ENCODE assay signal across 17 cellular contexts in the genomic region with DNA sequence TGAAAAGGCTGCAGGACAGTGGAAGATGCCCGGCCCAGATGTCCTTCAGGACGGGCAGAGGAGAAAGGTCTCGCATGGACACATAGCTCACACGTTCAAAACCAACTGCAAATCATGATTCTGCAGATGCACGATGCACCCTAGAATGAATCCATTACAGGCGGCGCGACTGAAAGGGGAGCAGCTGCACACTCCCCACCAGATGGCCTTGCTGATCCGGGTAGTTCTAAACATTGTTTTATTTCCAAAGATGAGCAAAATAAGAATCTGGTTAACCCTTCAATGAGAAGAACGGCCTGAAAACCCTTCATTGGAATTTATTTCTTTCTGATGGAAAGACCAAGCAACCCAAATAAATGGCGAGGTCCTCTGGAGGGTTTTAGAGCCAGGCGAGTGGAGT. TPM values are rescaled to one million over a fixed set of nuclear protein-coding genes. Genes with fewer than 3 reads are reported as not detected.
DNase-seq lines count a peak whose midpoint lies in the region; ATAC-seq and TF ChIP-seq lines count a peak whose summit lies in the region.
"Had no signal": no experiment of that assay in that cellular context is flagged by ENCODE, and none has a peak within 500 bp of the region (broad histone marks: within the 10 kb centered on the region; RNA-seq: fewer than 3 reads in every experiment).

No MANE protein-coding gene starts in this region.

- H3K27ac Mint-ChIP-seq in chondrocyte (ENCODE audit: unreplicated experiment) (no peak overlapping the region), neural progenitor cell (peak overlapping the region; percentile 92)
- H3K27ac Mint-ChIP-seq: CD4-positive, alpha-beta memory T cell; HFFc6 had no signal

- H3K27ac ChIP-seq in neural progenitor cell (no peak overlapping the region), GM23248 (no peak overlapping the region)
- H3K27ac ChIP-seq: C4-2B, HL-60 had no signal

- H3K9me3 ChIP-seq in neural progenitor cell (ENCODE audit: low read depth) (no peaks in the 10 kb centered on the region), GM23248 (ENCODE audit: low read depth) (no peaks in the 10 kb centered on the region)

- H3K9me2 ChIP-seq in GM23248 (ENCODE audit: insufficient read depth), result no peaks in the 10 kb centered on the region

- H3K4me2 ChIP-seq in neural progenitor cell (no peak overlapping the region), GM23248 (ENCODE audit: unreplicated experiment) (no peak overlapping the region)

- H4K20me1 ChIP-seq in neural progenitor cell (ENCODE audit: low read depth) (no peaks in the 10 kb centered on the region), GM23248 (ENCODE audit: insufficient read depth) (no peaks in the 10 kb centered on the region)

- no peaks in the 10 kb centered on the region for H3K27me3 Mint-ChIP-seq in chondrocyte (ENCODE audit: low read depth)
- H3K27me3 Mint-ChIP-seq in neural progenitor cell (ENCODE audit: insufficient read depth, low read depth), result peaks cover 5% of the 10 kb centered on the region

- H3K4me3 Mint-ChIP-seq in chondrocyte (ENCODE audit: unreplicated experiment), result no peak overlapping the region
- H3K4me3 Mint-ChIP-seq in neural progenitor cell, result no peak overlapping the region
- H3K4me3 Mint-ChIP-seq: CD4-positive, alpha-beta memory T cell; HFFc6 had no signal

- H3K9me3 Mint-ChIP-seq in chondrocyte (ENCODE audit: low read depth) (no peaks in the 10 kb centered on the region), neural progenitor cell (peaks cover 3% of the 10 kb centered on the region)
- H3K9me3 Mint-ChIP-seq: CD4-positive, alpha-beta memory T cell; HFFc6 had no signal

- H3K4me1 Mint-ChIP-seq in chondrocyte (ENCODE audit: low read depth), result peaks cover 25% of the 10 kb centered on the region
- H3K4me1 Mint-ChIP-seq in neural progenitor cell, result peaks cover 26% of the 10 kb centered on the region

- DNase-seq in Ammon's horn (ENCODE audit: low spot score) (peak; percentile 68), NCI-H2171 (lab: John Stamatoyannopoulos, UW) (peak; percentile 30), chondrocyte (ENCODE audit: low spot score) (peak; percentile 15), neural progenitor cell (ENCODE audit: low spot score) (no peak), SKM-1 (lab: John Stamatoyannopoulos, UW; ENCODE audit: unreplicated experiment) (no peak), GM23248 (no peak)
- no peak for DNase-seq in activated T-cell treated with anti-CD3 and anti-CD28 coated beads, Interleukin-2, amount 50 U/mL, for 1 hour
- DNase-seq: ACHN; BE2C; CD4-positive, alpha-beta memory T cell; DND-41; GDM1; HCEC 1CT; HFFc6 had no signal

- H3K9ac ChIP-seq in neural progenitor cell (no peak overlapping the region), GM23248 (no peak overlapping the region)

- TF ChIP-seq CTCF in chondrocyte (IDR thresholded peaks at IDR 0.05), result no peak
- TF ChIP-seq CTCF in neural progenitor cell (IDR thresholded peaks at IDR 0.05), result no peak

- H3K36me3 Mint-ChIP-seq in chondrocyte (ENCODE audit: low read depth) (peaks cover 2% of the 10 kb centered on the region), neural progenitor cell (peaks cover 2% of the 10 kb centered on the region)
- H3K36me3 Mint-ChIP-seq: CD4-positive, alpha-beta memory T cell had no signal

- H2AFZ ChIP-seq in neural progenitor cell (replicated peaks) (no peak overlapping the region), GM23248 (no peak overlapping the region)

- no peak overlapping the region for H3K4me3 ChIP-seq in neural progenitor cell
- H3K4me3 ChIP-seq in GM23248, result no peak overlapping the region

- WGBS in GM23248 (ENCODE audit: low coverage in 1 of 2, low lambda C conversion rate in 2 of 2, missing lambda C conversion rate in 2 of 2), 2 experiments, result 14 to 21% methylated on average over 12 of the region's 12 CpGs

- H3K27me3 ChIP-seq in neural progenitor cell, result no peaks in the 10 kb centered on the region
- peaks cover 24% of the 10 kb centered on the region for H3K27me3 ChIP-seq in GM23248 (replicated peaks; ENCODE audit: insufficient read depth)
- H3K27me3 ChIP-seq: BE2C had no signal

- H3F3A ChIP-seq in neural progenitor cell (ENCODE audit: low read depth) (no peaks in the 10 kb centered on the region), GM23248 (ENCODE audit: insufficient read depth) (no peaks in the 10 kb centered on the region)

- H3K79me2 ChIP-seq in neural progenitor cell (ENCODE audit: low read depth) (no peaks in the 10 kb centered on the region), GM23248 (ENCODE audit: insufficient read depth) (no peaks in the 10 kb centered on the region)

- ATAC-seq in HG02610 (IDR thresholded peaks at IDR 0.05; ENCODE audit: unreplicated experiment), result no peak

- H3K4me1 ChIP-seq in neural progenitor cell (peaks cover 12% of the 10 kb centered on the region), GM23248 (ENCODE audit: insufficient read depth) (no peaks in the 10 kb centered on the region)

- H3K36me3 ChIP-seq in neural progenitor cell (no peaks in the 10 kb centered on the region), GM23248 (ENCODE audit: low read depth) (no peaks in the 10 kb centered on the region)
- H3K36me3 ChIP-seq: BE2C had no signal

- in situ Hi-C loops in GM23248 (cut with MboI), result no loop called here

RNA-seq across cellular contexts. Expression of a gene that starts 33.8 kb away (rescaled TPM):
- total RNA-seq in chondrocyte (26.1 to 43.8 TPM (median 42.8 TPM) in 3 replicates), neural progenitor cell (ENCODE audit: low replicate concordance) (0.54 and 0.59 TPM in 2 replicates)
- total RNA-seq in GM23248 (2014; rRNA removed; shearing (Covaris generic)), result 0.11 and 0.25 TPM in 2 replicates
- 0.06 and 0.34 TPM in 2 replicates for polyA plus RNA-seq in GM23248 (2016; fragmentation: Nextera tagmentation; extraction: Ambion mirVana)

Comparison
In these comparisons a context has a peak if more than half of its experiments do, and no peak if none do; other contexts are left out.
1. DNase-seq: peak in Ammon's horn (single experiment), NCI-H2171 (single experiment) and chondrocyte (single experiment); none in neural progenitor cell (single experiment), SKM-1 (single experiment), activated T-cell treated with anti-CD3 and anti-CD28 coated beads, Interleukin-2, amount 50 U/mL, for 1 hour (single experiment) and GM23248 (single experiment).
2. RNA of a gene that starts 33.8 kb away (total RNA-seq): 26.1 to 43.8 TPM in chondrocyte; 0.54 to 0.59 TPM in neural progenitor cell and 0.11 to 0.25 TPM in GM23248; every median in the first group is over 10 times any median in the second.